Comparison of ENCODE assay signal across 9 cellular contexts in genomic region chr9:89466451-89467277, GRCh38. TPM values are rescaled to one million over a fixed set of nuclear protein-coding genes. Genes with fewer than 3 reads are reported as not detected.
DNase-seq lines count a peak whose midpoint lies in the region; ATAC-seq and TF ChIP-seq lines count a peak whose summit lies in the region.
"Had no signal": no experiment of that assay in that cellular context is flagged by ENCODE, and none has a peak within 500 bp of the region (broad histone marks: within the 10 kb centered on the region; RNA-seq: fewer than 3 reads in every experiment).

No MANE protein-coding gene starts in this region.

- H3K36me3 ChIP-seq in HAP-1 (replicated peaks) = no peaks in the 10 kb centered on the region

- H3K9me3 ChIP-seq in HAP-1 = no peaks in the 10 kb centered on the region

- peaks cover 88% of the 10 kb centered on the region for H3K36me3 Mint-ChIP-seq in activated T-helper 2 cell treated with anti-CD3 and anti-CD28 coated beads, Interferon-gamma antibody, Interleukin-2, Interleukin-4, amounts not matched to agents 10 μg/mL and 5 μg/mL and 100 μg/mL, durations not matched to agents 14 hours and 24 hours and 36 hours (ENCODE audit: low read depth)

- peak overlapping the region; percentile 99 for H3K27ac Mint-ChIP-seq in activated T-helper 2 cell treated with anti-CD3 and anti-CD28 coated beads, Interferon-gamma antibody, Interleukin-2, Interleukin-4, amounts not matched to agents 10 μg/mL and 5 μg/mL and 100 μg/mL, durations not matched to agents 14 hours and 24 hours and 36 hours
- H3K27ac Mint-ChIP-seq: dendritic cell treated with granulocyte-macrophage colony-stimulating factor and Interleukin-4, amounts not matched to agents 40 ng/mL and 50 ng/mL, for 4 days had no signal

- DNase-seq in activated T-helper 2 cell treated with anti-CD3 and anti-CD28 coated beads, Interferon-gamma antibody, Interleukin-2, Interleukin-4, amounts not matched to agents 10 μg/mL and 5 μg/mL and 100 μg/mL, durations not matched to agents 14 hours and 24 hours and 36 hours (ENCODE audit: low spot score) = no peak
- DNase-seq in stimulated activated CD8-positive, alpha-beta memory T cell treated with anti-CD3 and anti-CD28 coated beads, Interleukin-15, amount 100 ng/mL, for 48 hours (ENCODE audit: low read depth in 2 of 2) = peak; percentile 49 to 50
- DNase-seq in HPDE6-E6E7 (ENCODE audit: extremely low spot score) (no peak), HAP-1 (ENCODE audit: low spot score in 2 of 2) (no peak), amygdala (lab: John Stamatoyannopoulos, UW) (no peak), caudate nucleus (lab: John Stamatoyannopoulos, UW) (no peak)

- TF ChIP-seq POLR2A in GM19193 (IDR thresholded peaks at IDR 0.05; ENCODE audit: extremely low read depth, insufficient read depth, insufficient read length) = peak; percentile 53

- H3K27me3 ChIP-seq in HAP-1 (ENCODE audit: low read depth) = no peaks in the 10 kb centered on the region

- no peaks in the 10 kb centered on the region for H3K9me3 Mint-ChIP-seq in activated T-helper 2 cell treated with anti-CD3 and anti-CD28 coated beads, Interferon-gamma antibody, Interleukin-2, Interleukin-4, amounts not matched to agents 10 μg/mL and 5 μg/mL and 100 μg/mL, durations not matched to agents 14 hours and 24 hours and 36 hours
- H3K9me3 Mint-ChIP-seq: dendritic cell treated with granulocyte-macrophage colony-stimulating factor and Interleukin-4, amounts not matched to agents 40 ng/mL and 50 ng/mL, for 4 days had no signal

- H3K4me3 ChIP-seq in HAP-1 = no peak overlapping the region

- peak; percentile 38 for ATAC-seq in HG03039 (IDR thresholded peaks at IDR 0.05; ENCODE audit: unreplicated experiment)

- no peaks in the 10 kb centered on the region for H3K27me3 Mint-ChIP-seq in activated T-helper 2 cell treated with anti-CD3 and anti-CD28 coated beads, Interferon-gamma antibody, Interleukin-2, Interleukin-4, amounts not matched to agents 10 μg/mL and 5 μg/mL and 100 μg/mL, durations not matched to agents 14 hours and 24 hours and 36 hours (ENCODE audit: low read depth)

- intact Hi-C loops in activated T-helper 2 cell treated with anti-CD3 and anti-CD28 coated beads, Interferon-gamma antibody, Interleukin-2, Interleukin-4, amounts not matched to agents 10 μg/mL and 5 μg/mL and 100 μg/mL, durations not matched to agents 14 hours and 24 hours and 36 hours (cut with micrococcal nuclease) = loop anchor here (1.0 to 10.0 kb wide), 5 partner anchors 11 to 278 kb away; partner anchors contain the start of gene SECISBP2

- H3K4me1 Mint-ChIP-seq in activated T-helper 2 cell treated with anti-CD3 and anti-CD28 coated beads, Interferon-gamma antibody, Interleukin-2, Interleukin-4, amounts not matched to agents 10 μg/mL and 5 μg/mL and 100 μg/mL, durations not matched to agents 14 hours and 24 hours and 36 hours (ENCODE audit: low read depth) = peaks cover 93% of the 10 kb centered on the region

- in situ Hi-C loops in HAP-1 (cut with MboI; ENCODE audit: low sequenced_read_pairs) = no loop called here

- H3K27ac ChIP-seq in caudate nucleus (ENCODE audit: low read depth, low read length) = no peak overlapping the region

- H3K4me1 ChIP-seq in HAP-1 = peaks cover 12% of the 10 kb centered on the region

- peak overlapping the region; percentile 30 for H3K4me3 Mint-ChIP-seq in activated T-helper 2 cell treated with anti-CD3 and anti-CD28 coated beads, Interferon-gamma antibody, Interleukin-2, Interleukin-4, amounts not matched to agents 10 μg/mL and 5 μg/mL and 100 μg/mL, durations not matched to agents 14 hours and 24 hours and 36 hours (ENCODE audit: low read depth)
- H3K4me3 Mint-ChIP-seq: dendritic cell treated with granulocyte-macrophage colony-stimulating factor and Interleukin-4, amounts not matched to agents 40 ng/mL and 50 ng/mL, for 4 days had no signal

RNA-seq across cellular contexts. Expression of gene SEMA4D, which starts 31.2 kb away (rescaled TPM):
- 317 and 330 TPM in 2 replicates for total RNA-seq in activated T-helper 2 cell treated with anti-CD3 and anti-CD28 coated beads, Interferon-gamma antibody, Interleukin-2, Interleukin-4, amounts not matched to agents 10 μg/mL and 5 μg/mL and 100 μg/mL, durations not matched to agents 14 hours and 24 hours and 36 hours

Comparison
In these comparisons a context has a peak if more than half of its experiments do, and no peak if none do; other contexts are left out.
1. DNase-seq: peak in stimulated activated CD8-positive, alpha-beta memory T cell treated with anti-CD3 and anti-CD28 coated beads, Interleukin-15, amount 100 ng/mL, for 48 hours (2 of 2); none in activated T-helper 2 cell treated with anti-CD3 and anti-CD28 coated beads, Interferon-gamma antibody, Interleukin-2, Interleukin-4, amounts not matched to agents 10 μg/mL and 5 μg/mL and 100 μg/mL, durations not matched to agents 14 hours and 24 hours and 36 hours (single experiment), HPDE6-E6E7 (single experiment), HAP-1 (0 of 2), amygdala (0 of 56) and caudate nucleus (0 of 61).